In genomic region chr11:32704775-32705174, GRCh38 we compare ENCODE assay signal across 1 cellular context.
TF ChIP-seq lines count a peak whose summit lies in the region.

No MANE protein-coding gene starts in this region.

TF ChIP-seq in H1, 55 proteins besides CTCF, POLR2A, EP300 and RAD21 (continued from another document):
- no peak for TF ChIP-seq SIN3A (conservative IDR thresholded peaks at IDR 0.05 in 1 of 2, IDR thresholded peaks at IDR 0.05 in 1 of 2; ENCODE audit: low read depth in 1 of 2, low read length in 2 of 2)
- TF ChIP-seq NRF1 (IDR thresholded peaks at IDR 0.05; ENCODE audit: low read depth, low read length) = no peak
- TF ChIP-seq MAFK (IDR thresholded peaks at IDR 0.05; ENCODE audit: low read depth, low read length) = no peak
- no peak for TF ChIP-seq CBX5 (IDR thresholded peaks at IDR 0.05; ENCODE audit: low read depth, low read length)
- TF ChIP-seq NANOG (IDR thresholded peaks at IDR 0.05; ENCODE audit: insufficient read depth, low read depth, low read length, poor library complexity, severe bottlenecking) = no peak
- TF ChIP-seq ATF3 (IDR thresholded peaks at IDR 0.05; ENCODE audit: insufficient read depth, low read depth, low read length) = no peak
- TF ChIP-seq CHD1 (IDR thresholded peaks at IDR 0.05; ENCODE audit: low read depth, low read length) = no peak
- TF ChIP-seq SP2 (IDR thresholded peaks at IDR 0.05; ENCODE audit: low read length) = no peak
- TF ChIP-seq KDM5A (IDR thresholded peaks at IDR 0.05; ENCODE audit: low read length) = no peak
- TF ChIP-seq HDAC2 (IDR thresholded peaks at IDR 0.05; ENCODE audit: borderline replicate concordance in 1 of 2, low read depth in 2 of 2, low read length in 2 of 2) = no peak
